Comparison of ENCODE assay signal across 30 cellular contexts in the genomic region with DNA sequence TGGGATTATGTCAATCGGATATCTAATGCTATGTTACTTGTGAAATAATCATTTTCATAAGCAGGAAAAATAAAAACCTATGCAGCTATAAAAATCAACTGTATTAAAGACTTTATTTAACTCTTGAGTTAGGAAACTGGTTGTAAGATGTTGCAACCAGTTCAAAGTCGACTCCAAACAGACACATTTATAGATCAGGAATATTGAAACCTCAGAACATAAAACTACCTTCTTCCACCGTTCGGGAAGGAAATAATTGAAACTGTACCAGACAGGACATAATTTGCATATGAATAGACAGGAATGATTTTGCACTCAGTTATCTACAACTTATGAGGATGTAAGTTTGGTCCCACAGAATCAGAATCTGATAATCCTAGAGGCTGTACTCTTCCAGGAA.
"Had no signal": no experiment of that assay in that cellular context is flagged by ENCODE, and none has a peak within 500 bp of the region (broad histone marks: within the 10 kb centered on the region; RNA-seq: fewer than 3 reads in every experiment).

No MANE protein-coding gene starts in this region.

- FAIRE-seq: frontal cortex, TTC549 had no signal

- DNase-seq: activated CD4-positive, alpha-beta memory T cell treated with anti-CD3 and anti-CD28 coated beads, Interleukin-2, amount 10 ng/mL, durations not matched to agents 7 days and 5 days; activated CD4-positive, alpha-beta T cell treated with anti-CD3 and anti-CD28 coated beads for 1 hour; activated CD4-positive, alpha-beta T cell treated with anti-CD3 and anti-CD28 coated beads for 4 hours; activated CD4-positive, alpha-beta T cell treated with anti-CD3 and anti-CD28 coated beads, Interleukin-2, amount 10 ng/mL, durations not matched to agents 7 days and 5 days; activated CD4-positive, alpha-beta T cell treated with anti-CD3 and anti-CD28 coated beads, Interleukin-2, amount 50 U/mL, for 4 hours; activated CD8-positive, alpha-beta memory T cell treated with anti-CD3 and anti-CD28 coated beads, Interleukin-2, amount 50 U/mL, for 48 hours; activated gamma-delta T cell; activated naive CD4-positive, alpha-beta T cell; activated naive CD4-positive, alpha-beta T cell treated with anti-CD3 and anti-CD28 coated beads, Interleukin-2, amount 10 ng/mL, durations not matched to agents 7 days and 5 days; activated naive CD8-positive, alpha-beta T cell treated with anti-CD3 and anti-CD28 coated beads, Interleukin-2, amount 10 ng/mL, durations not matched to agents 7 days and 5 days; activated T-cell treated with anti-CD3 and anti-CD28 coated beads for 4 hours; activated T-cell treated with anti-CD3 and anti-CD28 coated beads, Interleukin-2, amount 50 U/mL, for 24 hours; activated T-cell treated with anti-CD3 and anti-CD28 coated beads, Interleukin-2, amount 50 U/mL, for 72 hours; central memory CD4-positive, alpha-beta T cell; cerebellar nuclear complex; dorsolateral prefrontal cortex; effector memory CD4-positive, alpha-beta T cell; endodermal cell; foreskin fibroblast; T-helper 2 cell had no signal

- H3K4me3 ChIP-seq: ascending aorta, breast epithelium, cardiac muscle cell, coronary artery, dorsolateral prefrontal cortex had no signal

- H3K4me1 ChIP-seq: ascending aorta, breast epithelium had no signal

- H3K36me3 ChIP-seq: ascending aorta, breast epithelium, cardiac muscle cell had no signal

- ATAC-seq: activated naive CD4-positive, alpha-beta T cell treated with anti-CD3 and anti-CD28 coated beads, Interleukin-2, amount 50 U/mL, for 72 hours; activated T-cell treated with anti-CD3 and anti-CD28 coated beads, Interleukin-2, amount 50 U/mL, for 72 hours; esophagus mucosa; WTC11 had no signal

- H3K27ac ChIP-seq: ascending aorta, breast epithelium, cardiac muscle cell, coronary artery, dorsolateral prefrontal cortex, VCaP had no signal

- H3K9me3 ChIP-seq: ascending aorta had no signal
